6 cellular contexts compared by ENCODE assay signal in genomic region chr2:170266358-170266757, GRCh38.
"Had no signal": no experiment of that assay in that cellular context is flagged by ENCODE, and none has a peak within 500 bp of the region (broad histone marks: within the 10 kb centered on the region; RNA-seq: fewer than 3 reads in every experiment).

No MANE protein-coding gene starts in this region.

- H3K27ac ChIP-seq: HL-60, KMS-11 had no signal

- DNase-seq: IMR-90, KBM-7, KG1 had no signal

- H3K9ac ChIP-seq: KMS-11 had no signal

- H3K4me2 ChIP-seq: KMS-11 had no signal

- FAIRE-seq: HTR-8/SVneo had no signal
